Comparison of ENCODE assay signal across 7 cellular contexts in genomic region chr7:73812996-73813395, GRCh38. TPM values are rescaled to one million over a fixed set of nuclear protein-coding genes. Genes with fewer than 3 reads are reported as not detected.
"Had no signal": no experiment of that assay in that cellular context is flagged by ENCODE, and none has a peak within 500 bp of the region (broad histone marks: within the 10 kb centered on the region; RNA-seq: fewer than 3 reads in every experiment).

No MANE protein-coding gene starts in this region.

- H2AFZ ChIP-seq: GM23338 had no signal

- H3K4me3 ChIP-seq: GM23338 had no signal

- H3K4me2 ChIP-seq: GM23338, KMS-11 had no signal

- ATAC-seq: GM23338 had no signal

- H3K27ac ChIP-seq: KMS-11 had no signal

- DNase-seq: HCEC 1CT, KBM-7 had no signal

RNA-seq across cellular contexts. Expression of gene TMEM270, which starts 48.0 kb away (rescaled TPM):
- total RNA-seq: GM23338, H1, H9, HT-29 had no signal
